8 cellular contexts compared by ENCODE assay signal in the genomic region with DNA sequence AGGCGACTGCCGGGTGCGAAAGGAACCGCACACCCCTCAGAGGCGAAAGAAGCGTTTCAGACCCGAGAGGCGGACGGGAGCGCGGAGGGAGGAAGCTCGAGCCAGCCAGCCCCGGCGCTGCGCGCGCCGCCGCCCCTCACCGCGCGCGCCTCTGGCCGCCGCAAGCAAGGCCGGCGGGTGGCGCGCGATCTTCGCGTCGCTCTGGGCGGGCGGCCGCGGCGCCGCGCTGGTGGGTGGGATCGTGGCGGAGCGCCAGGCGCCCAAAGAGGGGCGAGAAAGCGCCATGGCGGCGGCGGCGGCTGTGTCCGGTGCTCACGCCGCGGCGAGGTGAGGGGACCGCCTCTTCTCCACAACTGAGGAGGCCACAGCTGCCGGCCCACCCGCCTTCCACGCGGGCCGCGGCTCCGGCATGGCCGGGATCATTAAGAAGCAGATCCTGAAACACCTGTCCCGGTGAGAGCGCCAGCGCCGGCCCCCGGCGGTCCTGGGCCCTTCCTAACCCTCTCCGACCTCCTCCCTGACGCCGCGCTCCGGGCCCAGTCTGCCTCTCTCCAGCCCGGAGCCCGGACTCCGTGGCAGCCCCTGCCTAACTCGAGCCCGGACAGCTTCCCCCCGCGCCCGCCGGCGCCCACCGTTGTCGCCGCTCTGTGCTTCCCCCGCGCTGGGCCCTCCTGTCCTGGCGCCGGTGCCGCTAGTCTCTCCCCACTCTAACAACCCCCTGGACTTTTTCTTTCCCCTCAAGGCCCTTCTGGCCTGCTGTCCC. TPM values are rescaled to one million over a fixed set of nuclear protein-coding genes. Genes with fewer than 3 reads are reported as not detected.
DNase-seq lines count a peak whose midpoint lies in the region; ATAC-seq, FAIRE-seq and TF ChIP-seq lines count a peak whose summit lies in the region.

A gene with protein sequence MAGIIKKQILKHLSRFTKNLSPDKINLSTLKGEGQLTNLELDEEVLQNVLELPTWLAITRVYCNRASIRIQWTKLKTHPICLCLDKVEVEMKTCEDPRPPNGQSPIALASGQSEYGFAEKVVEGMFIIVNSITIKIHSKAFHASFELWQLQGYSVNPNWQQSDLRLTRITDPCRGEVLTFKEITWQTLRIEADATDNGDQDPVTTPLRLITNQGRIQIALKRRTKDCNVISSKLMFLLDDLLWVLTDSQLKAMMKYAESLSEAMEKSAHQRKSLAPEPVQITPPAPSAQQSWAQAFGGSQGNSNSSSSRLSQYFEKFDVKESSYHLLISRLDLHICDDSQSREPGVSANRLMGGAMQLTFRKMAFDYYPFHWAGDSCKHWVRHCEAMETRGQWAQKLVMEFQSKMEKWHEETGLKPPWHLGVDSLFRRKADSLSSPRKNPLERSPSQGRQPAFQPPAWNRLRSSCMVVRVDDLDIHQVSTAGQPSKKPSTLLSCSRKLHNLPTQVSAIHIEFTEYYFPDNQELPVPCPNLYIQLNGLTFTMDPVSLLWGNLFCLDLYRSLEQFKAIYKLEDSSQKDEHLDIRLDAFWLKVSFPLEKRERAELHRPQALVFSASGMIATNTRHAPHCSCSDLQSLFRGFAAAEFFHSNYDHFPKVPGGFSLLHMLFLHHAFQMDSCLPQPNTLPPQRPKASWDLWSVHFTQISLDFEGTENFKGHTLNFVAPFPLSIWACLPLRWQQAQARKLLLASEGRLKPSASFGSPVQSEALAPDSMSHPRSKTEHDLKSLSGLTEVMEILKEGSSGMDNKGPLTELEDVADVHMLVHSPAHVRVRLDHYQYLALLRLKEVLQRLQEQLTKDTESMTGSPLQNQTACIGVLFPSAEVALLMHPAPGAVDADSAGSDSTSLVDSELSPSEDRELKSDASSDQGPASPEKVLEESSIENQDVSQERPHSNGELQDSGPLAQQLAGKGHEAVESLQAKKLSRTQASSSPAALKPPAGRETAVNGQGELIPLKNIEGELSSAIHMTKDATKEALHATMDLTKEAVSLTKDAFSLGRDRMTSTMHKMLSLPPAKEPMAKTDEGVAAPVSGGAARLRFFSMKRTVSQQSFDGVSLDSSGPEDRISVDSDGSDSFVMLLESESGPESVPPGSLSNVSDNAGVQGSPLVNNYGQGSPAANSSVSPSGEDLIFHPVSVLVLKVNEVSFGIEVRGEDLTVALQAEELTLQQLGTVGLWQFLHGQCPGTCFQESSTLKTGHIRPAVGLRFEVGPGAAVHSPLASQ (N-terminal part only) (plus strand): TSS at position 242 of the 763 bp plus-strand sequence. CDS start 168 bp downstream, at position 410.

- H3K9ac ChIP-seq in OCI-LY3 (ENCODE audit: low read length) (peak within 1 kb of the TSS; percentile 96), muscle layer of colon (ENCODE audit: low read length) (peak within 1 kb of the TSS; percentile 87)

- ATAC-seq in GM19467 (IDR thresholded peaks at IDR 0.05; ENCODE audit: unreplicated experiment), result peak; percentile 70

- H2AFZ ChIP-seq in OCI-LY3 (ENCODE audit: low read depth, low read length), result peak within 1 kb of the TSS; percentile 99

- peak within 1 kb of the TSS; percentile 96 for H3K4me2 ChIP-seq in OCI-LY3 (ENCODE audit: low read length)

- WGBS in esophagus, 2 donors, result 1% methylated on average over 60 to 93 of the region's 93 CpGs

- FAIRE-seq in HTR-8/SVneo (lab: Jason Lieb, UNC), result peak; percentile 33

- H3K4me1 ChIP-seq in OCI-LY3 (ENCODE audit: low read length) (peaks cover 12% of the 10 kb centered on the region), esophagus (ENCODE audit: control insufficient read depth in 2 of 2, insufficient read depth in 2 of 2, low read length in 1 of 2) (peaks cover 0 to 3% of the 10 kb centered on the region in 2 donors), muscle layer of colon (ENCODE audit: insufficient read depth, low read length) (peaks cover 13% of the 10 kb centered on the region)

- H3K9me3 ChIP-seq in OCI-LY3 (ENCODE audit: insufficient read depth, low read length) (no peaks in the 10 kb centered on the region), esophagus (ENCODE audit: control insufficient read depth in 2 of 2, insufficient read depth in 1 of 2, low read depth in 1 of 2, low read length in 1 of 2) (no peaks in the 10 kb centered on the region), muscle layer of colon (ENCODE audit: low read length) (no peaks in the 10 kb centered on the region)

- H3K79me2 ChIP-seq in OCI-LY3 (ENCODE audit: low read length), result peaks cover 25% of the 10 kb centered on the region

- H3K27me3 ChIP-seq in OCI-LY3 (ENCODE audit: low read depth, low read length) (no peaks in the 10 kb centered on the region), esophagus (ENCODE audit: control insufficient read depth in 1 of 2, insufficient read depth in 2 of 2, low read length in 2 of 2) (no peaks in the 10 kb centered on the region), muscle layer of colon (ENCODE audit: control insufficient read depth in 1 of 2, insufficient read depth in 2 of 2, low read length in 2 of 2) (no peaks in the 10 kb centered on the region)

- DNase-seq in CMK (ENCODE audit: low read depth) (peak; percentile 61), HTR-8/SVneo (ENCODE audit: insufficient read length, low spot score) (peak; percentile 77)
- DNase-seq in activated T-cell treated with anti-CD3 and anti-CD28 coated beads, Interleukin-2, amount 50 U/mL, for 1 hour, result peak; percentile 82
- DNase-seq in stimulated activated CD8-positive, alpha-beta memory T cell treated with anti-CD3 and anti-CD28 coated beads, Interleukin-7, amount 100 ng/mL, for 24 hours (ENCODE audit: low read depth), result peak; percentile 30

- no peak for TF ChIP-seq CTCF in OCI-LY3 (IDR thresholded peaks at IDR 0.05; ENCODE audit: low read depth, low read length)

- peak within 1 kb of the TSS; percentile 98 for H3K4me3 ChIP-seq in OCI-LY3 (ENCODE audit: low read length)
- H3K4me3 ChIP-seq in esophagus (ENCODE audit: low read depth in 1 of 2, low read length in 2 of 2), result peak within 1 kb of the TSS; percentile 76 to 84
- peak within 1 kb of the TSS; percentile 89 to 95 for H3K4me3 ChIP-seq in muscle layer of colon (ENCODE audit: low read depth in 1 of 2, low read length in 2 of 2)

- 0 out of 2 replicates have a peak, but pooled peaks cover 4% of the 10 kb centered on the region for H4K20me1 ChIP-seq in OCI-LY3 (ENCODE audit: insufficient read depth, low read length)

- peak within 1 kb of the TSS; percentile 78 for H3K27ac ChIP-seq in OCI-LY3 (ENCODE audit: low read length)
- H3K27ac ChIP-seq in esophagus (ENCODE audit: low read depth in 2 of 2, low read length in 1 of 2), result peak within 1 kb of the TSS; percentile 70 to 90
- H3K27ac ChIP-seq in muscle layer of colon (ENCODE audit: low read depth, low read length), result peak within 1 kb of the TSS; percentile 71

- H3K36me3 ChIP-seq in OCI-LY3 (replicated peaks; ENCODE audit: low read depth, low read length) (no peaks in the 10 kb centered on the region), esophagus (ENCODE audit: control insufficient read depth in 2 of 2, insufficient read depth in 2 of 2, low read length in 1 of 2) (no peaks in the 10 kb centered on the region), muscle layer of colon (ENCODE audit: insufficient read depth, low read length) (no peaks in the 10 kb centered on the region)

RNA-seq across cellular contexts. Expression of the gene that starts here (rescaled TPM):
- polyA plus RNA-seq in esophagus, result 1 to 10 TPM; 1.2 to 1.7 TPM

Comparison
In these comparisons a context has a peak if more than half of its experiments do, and no peak if none do; other contexts are left out.
1. Peak in every context shown above with its lines: DNase-seq, ATAC-seq, H3K4me3 ChIP-seq and H3K27ac ChIP-seq.
2. DNase-seq: peak in every context shown above with its lines; median percentile 82 in activated T-cell treated with anti-CD3 and anti-CD28 coated beads, Interleukin-2, amount 50 U/mL, for 1 hour; 77 in HTR-8/SVneo; 61 in CMK; 30 in stimulated activated CD8-positive, alpha-beta memory T cell treated with anti-CD3 and anti-CD28 coated beads, Interleukin-7, amount 100 ng/mL, for 24 hours.